Comparison of ENCODE assay signal across 17 cellular contexts in genomic region chr17:40606548-40607353, GRCh38. TPM values are rescaled to one million over a fixed set of nuclear protein-coding genes. Genes with fewer than 3 reads are reported as not detected.
DNase-seq lines count a peak whose midpoint lies in the region; ATAC-seq and TF ChIP-seq lines count a peak whose summit lies in the region.
"Had no signal": no experiment of that assay in that cellular context is flagged by ENCODE, and none has a peak within 500 bp of the region (broad histone marks: within the 10 kb centered on the region; RNA-seq: fewer than 3 reads in every experiment).

No MANE protein-coding gene starts in this region.

- POLR2A ChIA-PET in activated CD4-positive, alpha-beta T cell treated with anti-CD3 and anti-CD28 coated beads for 36 hours (lab: Charles Lee), result interaction anchor here (1.1 to 3.0 kb wide), 2 partner anchors 8 to 44 kb away, joined by 3 to 31 read pairs; no protein-coding TSS in a partner anchor
- POLR2A ChIA-PET in activated CD4-positive, alpha-beta memory T cell treated with anti-CD3 and anti-CD28 coated beads, Interleukin-2, amount 10 ng/mL, durations not matched to agents 7 days and 5 days (lab: Charles Lee), result interaction anchor here (0.9 to 10.7 kb wide), 7 partner anchors 8 to 1082 kb away, joined by 3 to 130 read pairs (median 4); partner anchors contain the start of genes CCR7, EIF1 and SMARCE1

- no peaks in the 10 kb centered on the region for H3K36me3 ChIP-seq in H7 (replicated peaks; ENCODE audit: control insufficient read depth, insufficient read depth, low read length)
- H3K36me3 ChIP-seq: right lobe of liver, SJCRH30 had no signal

- peaks cover 99% of the 10 kb centered on the region for H3K4me1 Mint-ChIP-seq in activated CD4-positive, alpha-beta T cell treated with anti-CD3 and anti-CD28 coated beads for 36 hours
- peaks cover 92% of the 10 kb centered on the region for H3K4me1 Mint-ChIP-seq in activated CD4-positive, alpha-beta memory T cell treated with anti-CD3 and anti-CD28 coated beads, Interleukin-2, amount 10 ng/mL, durations not matched to agents 7 days and 5 days
- peaks cover 100% of the 10 kb centered on the region for H3K4me1 Mint-ChIP-seq in stimulated activated naive CD8-positive, alpha-beta T cell treated with anti-CD3 and anti-CD28 coated beads, Interleukin-15, amount 100 ng/mL, for 72 hours

- CTCF ChIA-PET in activated CD4-positive, alpha-beta T cell treated with anti-CD3 and anti-CD28 coated beads for 36 hours (lab: Charles Lee), result interaction anchor here (5.3 to 14.5 kb wide), 2 partner anchors 44 to 45 kb away, joined by 71 to 149 read pairs; partner anchors contain the start of gene CCR7
- CTCF ChIA-PET in activated CD4-positive, alpha-beta memory T cell treated with anti-CD3 and anti-CD28 coated beads, Interleukin-2, amount 10 ng/mL, durations not matched to agents 7 days and 5 days (lab: Charles Lee), result interaction anchor here (1.1 to 2.6 kb wide), 3 partner anchors 13 to 44 kb away, joined by 3 to 12 read pairs (median 4); no protein-coding TSS in a partner anchor

- H3K4me3 ChIP-seq in fibroblast of villous mesenchyme (ENCODE audit: low read depth, low read length) (no peak overlapping the region), H7 (ENCODE audit: insufficient read depth, low read depth, low read length) (no peak overlapping the region)
- H3K4me3 ChIP-seq: mucosa of descending colon, right lobe of liver, SJCRH30 had no signal

- DNase-seq in activated CD4-positive, alpha-beta T cell treated with anti-CD3 and anti-CD28 coated beads for 36 hours, result no peak
- DNase-seq in activated CD4-positive, alpha-beta T cell treated with anti-CD3 and anti-CD28 coated beads for 1 hour, result no peak
- DNase-seq in activated CD4-positive, alpha-beta memory T cell treated with anti-CD3 and anti-CD28 coated beads, Interleukin-2, amount 10 ng/mL, durations not matched to agents 7 days and 5 days, result no peak
- DNase-seq in fibroblast of villous mesenchyme (ENCODE audit: low read depth), result peak; percentile 31
- no peak for DNase-seq in stimulated activated naive CD8-positive, alpha-beta T cell treated with anti-CD3 and anti-CD28 coated beads, Interleukin-15, amount 100 ng/mL, for 72 hours
- DNase-seq in H7, result no peak
- no peak for DNase-seq in DMS79 (lab: John Stamatoyannopoulos, UW)
- DNase-seq in DMS114 treated with DMSO at 0.1 percent for 48 hours (lab: John Stamatoyannopoulos, UW; ENCODE audit: unreplicated experiment), result no peak
- DNase-seq: mucosa of descending colon, NCI-H69, OCI-M1, right lobe of liver, SJCRH30 had no signal

- no peak for TF ChIP-seq CTCF in fibroblast of villous mesenchyme (IDR thresholded peaks at IDR 0.05; ENCODE audit: insufficient read depth, low read depth, low read length)

- H3K9me3 Mint-ChIP-seq in activated CD4-positive, alpha-beta T cell treated with anti-CD3 and anti-CD28 coated beads for 36 hours (ENCODE audit: low read depth), result no peaks in the 10 kb centered on the region
- no peaks in the 10 kb centered on the region for H3K9me3 Mint-ChIP-seq in activated CD4-positive, alpha-beta memory T cell treated with anti-CD3 and anti-CD28 coated beads, Interleukin-2, amount 10 ng/mL, durations not matched to agents 7 days and 5 days
- H3K9me3 Mint-ChIP-seq in stimulated activated naive CD8-positive, alpha-beta T cell treated with anti-CD3 and anti-CD28 coated beads, Interleukin-15, amount 100 ng/mL, for 72 hours, result no peaks in the 10 kb centered on the region

- H3K36me3 Mint-ChIP-seq in activated CD4-positive, alpha-beta T cell treated with anti-CD3 and anti-CD28 coated beads for 36 hours (ENCODE audit: low read depth), result no peaks in the 10 kb centered on the region
- H3K36me3 Mint-ChIP-seq in activated CD4-positive, alpha-beta memory T cell treated with anti-CD3 and anti-CD28 coated beads, Interleukin-2, amount 10 ng/mL, durations not matched to agents 7 days and 5 days (ENCODE audit: low read depth), result peaks cover 12% of the 10 kb centered on the region

- no peaks in the 10 kb centered on the region for H3K27me3 ChIP-seq in H7 (ENCODE audit: control insufficient read depth, insufficient read depth, low read length)
- H3K27me3 ChIP-seq: right lobe of liver had no signal

- no peak overlapping the region for H3K4me3 Mint-ChIP-seq in activated CD4-positive, alpha-beta T cell treated with anti-CD3 and anti-CD28 coated beads for 36 hours
- H3K4me3 Mint-ChIP-seq in activated CD4-positive, alpha-beta memory T cell treated with anti-CD3 and anti-CD28 coated beads, Interleukin-2, amount 10 ng/mL, durations not matched to agents 7 days and 5 days, result no peak overlapping the region
- peak overlapping the region; percentile 77 to 79 for H3K4me3 Mint-ChIP-seq in stimulated activated naive CD8-positive, alpha-beta T cell treated with anti-CD3 and anti-CD28 coated beads, Interleukin-15, amount 100 ng/mL, for 72 hours

- H3K27ac Mint-ChIP-seq in activated CD4-positive, alpha-beta T cell treated with anti-CD3 and anti-CD28 coated beads for 36 hours, result peak overlapping the region; percentile 10
- H3K27ac Mint-ChIP-seq in activated CD4-positive, alpha-beta memory T cell treated with anti-CD3 and anti-CD28 coated beads, Interleukin-2, amount 10 ng/mL, durations not matched to agents 7 days and 5 days, result peak overlapping the region; percentile 71
- peak overlapping the region; percentile 97 for H3K27ac Mint-ChIP-seq in stimulated activated naive CD8-positive, alpha-beta T cell treated with anti-CD3 and anti-CD28 coated beads, Interleukin-15, amount 100 ng/mL, for 72 hours

- ATAC-seq in activated CD4-positive, alpha-beta T cell treated with anti-CD3 and anti-CD28 coated beads for 36 hours, result no peak
- no peak for ATAC-seq in stimulated activated naive CD8-positive, alpha-beta T cell treated with anti-CD3 and anti-CD28 coated beads, Interleukin-15, amount 100 ng/mL, for 72 hours

- no peaks in the 10 kb centered on the region for H3K27me3 Mint-ChIP-seq in activated CD4-positive, alpha-beta T cell treated with anti-CD3 and anti-CD28 coated beads for 36 hours
- H3K27me3 Mint-ChIP-seq in activated CD4-positive, alpha-beta memory T cell treated with anti-CD3 and anti-CD28 coated beads, Interleukin-2, amount 10 ng/mL, durations not matched to agents 7 days and 5 days, result no peaks in the 10 kb centered on the region
- H3K27me3 Mint-ChIP-seq in stimulated activated naive CD8-positive, alpha-beta T cell treated with anti-CD3 and anti-CD28 coated beads, Interleukin-15, amount 100 ng/mL, for 72 hours, result no peaks in the 10 kb centered on the region

- intact Hi-C loops in activated CD4-positive, alpha-beta T cell treated with anti-CD3 and anti-CD28 coated beads for 36 hours (cut with DNase I, micrococcal nuclease), result loop anchor here in 1 of 2 experiments (5.0 to 10.0 kb wide), 2 partner anchors 189 to 832 kb away; partner anchors contain the start of gene TOP2A

RNA-seq across cellular contexts. Expression of gene SMARCE1, which starts 40.9 kb away (rescaled TPM):
- 100 to 1,000 TPM in 1 of 2 experiments, 10 to 100 TPM in 1; 99.7 to 122 TPM for total RNA-seq in activated CD4-positive, alpha-beta T cell treated with anti-CD3 and anti-CD28 coated beads for 36 hours
- 100 to 1,000 TPM in 1 of 2 experiments, 10 to 100 TPM in 1; 96.7 to 102 TPM for total RNA-seq in activated CD4-positive, alpha-beta memory T cell treated with anti-CD3 and anti-CD28 coated beads, Interleukin-2, amount 10 ng/mL, durations not matched to agents 7 days and 5 days
- total RNA-seq in fibroblast of villous mesenchyme, result 81.2 and 108 TPM in 2 replicates
- total RNA-seq in H7 (2014; rRNA removed; shearing (Covaris generic)), result 75.1 and 99.9 TPM in 2 replicates

RNA-seq across cellular contexts. Expression of gene CCR7, which starts 41.5 kb away (rescaled TPM):
- total RNA-seq in activated CD4-positive, alpha-beta T cell treated with anti-CD3 and anti-CD28 coated beads for 36 hours, result 100 to 1,000 TPM; 325 to 389 TPM
- 10 to 100 TPM; 43.3 to 44.6 TPM for total RNA-seq in activated CD4-positive, alpha-beta memory T cell treated with anti-CD3 and anti-CD28 coated beads, Interleukin-2, amount 10 ng/mL, durations not matched to agents 7 days and 5 days
- total RNA-seq in fibroblast of villous mesenchyme, result not detected in 2 replicates
- 1.1 TPM in 1 of 2 replicates, not detected in the other for total RNA-seq in H7 (2014; rRNA removed; shearing (Covaris generic))
- total RNA-seq: A172, osteoblast, SJCRH30 had no signal

RNA-seq across cellular contexts. Expression of gene KRT222, which starts 58.2 kb away (rescaled TPM):
- not detected for total RNA-seq in activated CD4-positive, alpha-beta T cell treated with anti-CD3 and anti-CD28 coated beads for 36 hours
- total RNA-seq in activated CD4-positive, alpha-beta memory T cell treated with anti-CD3 and anti-CD28 coated beads, Interleukin-2, amount 10 ng/mL, durations not matched to agents 7 days and 5 days, result not detected
- total RNA-seq in fibroblast of villous mesenchyme, result not detected in 2 replicates
- total RNA-seq in H7 (2014; rRNA removed; shearing (Covaris generic)), result 0.07 and 0.26 TPM in 2 replicates
- total RNA-seq: A172; activated CD8-positive, alpha-beta memory T cell treated with anti-CD3 and anti-CD28 coated beads for 36 hours; cardiac septum; SJCRH30 had no signal

Comparison
In these comparisons a context has a peak if more than half of its experiments do, and no peak if none do; other contexts are left out.
1. H3K27ac Mint-ChIP-seq: peak in every context shown above with its lines; median percentile 97 in stimulated activated naive CD8-positive, alpha-beta T cell treated with anti-CD3 and anti-CD28 coated beads, Interleukin-15, amount 100 ng/mL, for 72 hours; 71 in activated CD4-positive, alpha-beta memory T cell treated with anti-CD3 and anti-CD28 coated beads, Interleukin-2, amount 10 ng/mL, durations not matched to agents 7 days and 5 days; 10 in activated CD4-positive, alpha-beta T cell treated with anti-CD3 and anti-CD28 coated beads for 36 hours.
2. H3K4me3 Mint-ChIP-seq: peak in stimulated activated naive CD8-positive, alpha-beta T cell treated with anti-CD3 and anti-CD28 coated beads, Interleukin-15, amount 100 ng/mL, for 72 hours (2 of 2); none in activated CD4-positive, alpha-beta T cell treated with anti-CD3 and anti-CD28 coated beads for 36 hours (single experiment) and activated CD4-positive, alpha-beta memory T cell treated with anti-CD3 and anti-CD28 coated beads, Interleukin-2, amount 10 ng/mL, durations not matched to agents 7 days and 5 days (single experiment).
3. RNA of gene CCR7, which starts 41.5 kb away (total RNA-seq): 325 to 389 TPM in activated CD4-positive, alpha-beta T cell treated with anti-CD3 and anti-CD28 coated beads for 36 hours and 43.3 to 44.6 TPM in activated CD4-positive, alpha-beta memory T cell treated with anti-CD3 and anti-CD28 coated beads, Interleukin-2, amount 10 ng/mL, durations not matched to agents 7 days and 5 days; 1.1 TPM in H7 and not detected in fibroblast of villous mesenchyme; every median in the first group is over 10 times any median in the second.